Comparison of ENCODE assay signal across 8 cellular contexts in genomic region chr7:155380221-155380861, GRCh38.
DNase-seq lines count a peak whose midpoint lies in the region; ATAC-seq, FAIRE-seq and TF ChIP-seq lines count a peak whose summit lies in the region.

No MANE protein-coding gene starts in this region.

- H2AFZ ChIP-seq in keratinocyte (ENCODE audit: control insufficient read depth, low read length) = no peak overlapping the region

- no peaks in the 10 kb centered on the region for H3K79me2 ChIP-seq in keratinocyte (ENCODE audit: control insufficient read depth, insufficient read depth, low read length)

- no peaks in the 10 kb centered on the region for H3K9me3 Mint-ChIP-seq in MCF 10A (ENCODE audit: unreplicated experiment)

- H3K9me3 ChIP-seq in keratinocyte (ENCODE audit: control insufficient read depth, low read depth, low read length) = no peaks in the 10 kb centered on the region

- DNase-seq in A172 (ENCODE audit: low spot score) (peak; percentile 60), NCI-H2081 treated with DMSO at 0.1 percent for 48 hours (lab: John Stamatoyannopoulos, UW) (peak; percentile 50), MCF 10A (ENCODE audit: unreplicated experiment) (peak; percentile 78), keratinocyte (ENCODE audit: low read depth, low spot score) (peak; percentile 42)
- DNase-seq in stimulated activated CD4-positive, alpha-beta T cell treated with anti-CD3 and anti-CD28 coated beads, Interleukin-1b, Interleukin-23, amount 100 ng/mL, for 48 hours = peak; percentile 82

- H3K4me3 Mint-ChIP-seq in MCF 10A (ENCODE audit: unreplicated experiment) = no peak overlapping the region

- H3K36me3 ChIP-seq in keratinocyte (ENCODE audit: control insufficient read depth in 2 of 2, extremely low read depth in 1 of 2, insufficient read depth in 2 of 2, low read length in 2 of 2) = no peaks in the 10 kb centered on the region

- peaks cover 8% of the 10 kb centered on the region for H3K4me1 Mint-ChIP-seq in MCF 10A (ENCODE audit: insufficient read depth, unreplicated experiment)

- POLR2A ChIA-PET in MCF 10A (lab: Yijun Ruan, JAX) = interaction anchor here (0.6 to 1.2 kb wide), 6 partner anchors 24 to 1584 kb away, joined by 3 to 4 read pairs (median 3); partner anchors contain the start of gene RBM33

- peaks cover 11% of the 10 kb centered on the region for H4K20me1 ChIP-seq in keratinocyte (ENCODE audit: control insufficient read depth, extremely low read depth, insufficient read depth, low read length)

- FAIRE-seq in keratinocyte (lab: Jason Lieb, UNC) = no peak

- H3K27ac ChIP-seq in VCaP (peak overlapping the region; percentile 71), keratinocyte (ENCODE audit: control insufficient read depth, insufficient read depth, low read length) (no peak overlapping the region)

- peaks cover 5% of the 10 kb centered on the region for H3K4me1 ChIP-seq in keratinocyte (ENCODE audit: control insufficient read depth, extremely low read depth, insufficient read depth, low read length)

- no peak overlapping the region for H3K27ac Mint-ChIP-seq in MCF 10A (ENCODE audit: low read depth, unreplicated experiment)

- no TSS peak for BruUV-seq in MCF 10A (replicated peaks; lab: Mats Ljungman, UMichigan)

- H3K4me3 ChIP-seq in keratinocyte (ENCODE audit: control insufficient read depth in 2 of 3, extremely low read depth in 1 of 3, insufficient read depth in 2 of 3, low read depth in 1 of 3, low read length in 3 of 3) = no peak overlapping the region

- H3K9ac ChIP-seq in keratinocyte (ENCODE audit: control insufficient read depth, extremely low read depth, insufficient read depth, low read length) = no peak overlapping the region

- CTCF ChIA-PET in MCF 10A (lab: Yijun Ruan, JAX) = interaction anchor here (0.5 to 3.7 kb wide), 44 partner anchors 8 to 1859 kb away, joined by 3 to 18 read pairs (median 4); no protein-coding TSS in a partner anchor

- TF ChIP-seq CTCF in VCaP (conservative IDR thresholded peaks at IDR 0.05) (peak; percentile 92), MCF 10A (IDR thresholded peaks at IDR 0.05; ENCODE audit: unreplicated experiment) (peak; percentile 61), keratinocyte (optimal IDR thresholded peaks at IDR 0.05 in 1 of 3, IDR thresholded peaks at IDR 0.05 in 1 of 3, conservative IDR thresholded peaks at IDR 0.05 in 1 of 3; ENCODE audit: extremely low read depth in 1 of 3, insufficient read depth in 2 of 3, low read length in 3 of 3) (peak; percentile 77 to 89 (median 80))

- ATAC-seq in GM18502 (IDR thresholded peaks at IDR 0.05; ENCODE audit: poor library complexity, unreplicated experiment) (peak; percentile 84), HG02981 (IDR thresholded peaks at IDR 0.05; ENCODE audit: unreplicated experiment) (peak; percentile 77)

- peaks cover 90% of the 10 kb centered on the region for H3K27me3 ChIP-seq in keratinocyte (ENCODE audit: control insufficient read depth, extremely low read depth, insufficient read depth, low read length)

- H3K36me3 Mint-ChIP-seq in MCF 10A (ENCODE audit: insufficient read depth, unreplicated experiment) = no peaks in the 10 kb centered on the region

- H3K4me2 ChIP-seq in keratinocyte (ENCODE audit: control insufficient read depth, extremely low read depth, insufficient read depth, low read depth, low read length) = no peak overlapping the region

- no peaks in the 10 kb centered on the region for H3K9me1 ChIP-seq in keratinocyte (ENCODE audit: control insufficient read depth, extremely low read depth, insufficient read depth, low read length)

- intact Hi-C loops in MCF 10A (cut with micrococcal nuclease) = loop anchor here (1.0 to 10.0 kb wide), 4 partner anchors 124 to 388 kb away; no protein-coding TSS in a partner anchor

- H3K27me3 Mint-ChIP-seq in MCF 10A (ENCODE audit: insufficient read depth, unreplicated experiment) = peaks cover 84% of the 10 kb centered on the region

- dilution Hi-C loops in keratinocyte (cut with MboI; ENCODE audit: extremely low pct_ligation_motif_present, low sequenced_read_pairs) = no loop called here
